In genomic region chr1:79152-79551, GRCh38 we compare ENCODE assay signal across 11 cellular contexts. TPM values are rescaled to one million over a fixed set of nuclear protein-coding genes. Genes with fewer than 3 reads are reported as not detected.
"Had no signal": no experiment of that assay in that cellular context is flagged by ENCODE, and none has a peak within 500 bp of the region (broad histone marks: within the 10 kb centered on the region; RNA-seq: fewer than 3 reads in every experiment).

No MANE protein-coding gene starts in this region.

RNA-seq across cellular contexts. Expression of gene OR4F5, which starts 13.9 kb away (rescaled TPM):
- total RNA-seq: OCI-LY7, PC-3, PC-9, Peyer's patch, Right ventricle myocardium inferior, Right ventricle myocardium superior, RPMI7951, SJCRH30, SJSA1, SK-MEL-5 had no signal
- polyA plus RNA-seq: SK-N-SH had no signal
